ENCODE assay signal across 8 cellular contexts in the genomic region with DNA sequence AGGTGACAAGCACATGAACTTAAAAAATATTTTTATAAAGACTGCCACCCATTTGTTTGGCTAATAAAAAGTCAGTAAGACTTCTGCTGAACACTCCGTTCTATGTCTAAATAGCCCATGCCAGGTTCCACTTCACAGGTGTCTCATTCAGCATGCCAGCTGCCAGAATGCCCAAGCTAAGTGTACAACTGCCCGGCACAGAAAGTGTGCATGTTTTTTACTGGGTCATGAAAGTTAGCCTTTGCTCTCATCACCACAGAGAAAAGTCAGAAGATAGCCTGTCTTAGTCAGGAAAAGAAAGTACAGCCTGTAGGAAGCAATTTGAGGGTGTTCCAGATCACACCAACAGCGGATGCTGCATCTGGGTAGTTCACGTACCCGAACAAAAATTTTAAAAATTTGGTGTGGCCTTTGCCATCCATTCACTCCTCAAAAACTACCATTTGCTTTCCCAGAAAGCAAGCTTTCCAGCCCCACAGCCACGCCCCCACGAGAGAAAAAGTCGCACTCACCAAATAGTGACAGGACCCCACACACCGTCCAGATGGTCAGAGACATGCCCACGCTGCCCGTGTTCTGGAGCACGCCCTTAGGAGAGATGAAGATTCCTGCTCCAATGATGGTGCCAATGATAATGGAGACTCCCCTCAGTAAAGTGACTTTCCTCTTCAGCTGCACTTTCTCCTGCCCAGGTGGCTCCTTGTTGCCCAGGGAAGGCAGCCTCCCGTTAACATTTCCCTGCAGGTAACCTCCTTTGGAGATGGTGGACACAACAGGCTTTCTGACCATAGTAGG. TPM values are rescaled to one million over a fixed set of nuclear protein-coding genes. Genes with fewer than 3 reads are reported as not detected.
DNase-seq lines count a peak whose midpoint lies in the region; ATAC-seq, FAIRE-seq and TF ChIP-seq lines count a peak whose summit lies in the region.

No MANE protein-coding gene starts in this region.

- H3K4me3 ChIP-seq in left ventricle myocardium inferior (peak overlapping the region; percentile 39), WI38 (ENCODE audit: low read depth, low read length) (peak overlapping the region; percentile 65), foreskin fibroblast (ENCODE audit: low read depth in 1 of 2, low read length in 2 of 2) (peak overlapping the region; percentile 66 to 87), small intestine (ENCODE audit: low read depth in 1 of 2, low read length in 2 of 2) (peak overlapping the region in 1 of 2 donors; percentile 34), WERI-Rb-1 (ENCODE audit: low read depth, low read length) (no peak overlapping the region)

- no peaks in the 10 kb centered on the region for H3K9me3 ChIP-seq in left ventricle myocardium inferior (replicated peaks)
- H3K9me3 ChIP-seq in small intestine (ENCODE audit: control insufficient read depth, low read depth), result no peaks in the 10 kb centered on the region
- no peaks in the 10 kb centered on the region for H3K9me3 ChIP-seq in WERI-Rb-1 (ENCODE audit: severe bottlenecking)

- H3K27me3 ChIP-seq in left ventricle myocardium inferior (ENCODE audit: low read depth), result no peaks in the 10 kb centered on the region
- no peaks in the 10 kb centered on the region for H3K27me3 ChIP-seq in small intestine (ENCODE audit: control insufficient read depth in 2 of 2, insufficient read depth in 2 of 2, low read length in 2 of 2)
- H3K27me3 ChIP-seq in WERI-Rb-1 (ENCODE audit: insufficient read depth, low read depth, severe bottlenecking), result no peaks in the 10 kb centered on the region

- FAIRE-seq in small intestine (lab: Jason Lieb, UNC), result no peak

- 38 to 75% (median 51%) methylated on average over 13 of the region's 13 CpGs for whole genome bisulfite sequencing in small intestine, 3 donors

- TF ChIP-seq CTCF in left ventricle myocardium inferior (IDR thresholded peaks at IDR 0.05; ENCODE audit: borderline replicate concordance) (no peak), WI38 (IDR thresholded peaks at IDR 0.05; ENCODE audit: low read depth, low read length) (no peak), foreskin fibroblast (IDR thresholded peaks at IDR 0.05; ENCODE audit: low read depth, low read length) (no peak), WERI-Rb-1 (IDR thresholded peaks at IDR 0.05; ENCODE audit: low read depth, low read length) (no peak)

- DNase-seq in left ventricle myocardium inferior (no peak), cardiac septum (ENCODE audit: low spot score) (no peak), foreskin fibroblast (peak in 1 of 2 donors; percentile 65), small intestine (peak; percentile 52), WERI-Rb-1 (no peak), midbrain (lab: John Stamatoyannopoulos, UW) (no peak)

- H3K36me3 ChIP-seq in left ventricle myocardium inferior (no peaks in the 10 kb centered on the region), small intestine (ENCODE audit: control insufficient read depth in 2 of 2, insufficient read depth in 2 of 2, low read length in 2 of 2) (no peaks in the 10 kb centered on the region), WERI-Rb-1 (no peaks in the 10 kb centered on the region)

- no peak overlapping the region for H3K27ac ChIP-seq in left ventricle myocardium inferior (replicated peaks)
- peak overlapping the region; percentile 5 to 91 for H3K27ac ChIP-seq in small intestine (ENCODE audit: low read depth in 1 of 2, low read length in 1 of 2)
- H3K27ac ChIP-seq in WERI-Rb-1, result no peak overlapping the region

- no peaks in the 10 kb centered on the region for H3K4me1 ChIP-seq in left ventricle myocardium inferior
- peaks cover 0 to 2% of the 10 kb centered on the region in 2 donors for H3K4me1 ChIP-seq in small intestine (ENCODE audit: control insufficient read depth in 2 of 2, insufficient read depth in 1 of 2, low read depth in 1 of 2, low read length in 1 of 2)

- peak; percentile 0 for ATAC-seq in HG03442 (IDR thresholded peaks at IDR 0.05; ENCODE audit: unreplicated experiment)

- intact Hi-C loops in left ventricle myocardium inferior (cut with micrococcal nuclease) (no loop called here), cardiac septum (cut with DNase I) (no loop called here)

RNA-seq across cellular contexts. Expression of a gene that starts 0.7 kb away (rescaled TPM):
- total RNA-seq in left ventricle myocardium inferior, result 0.19 TPM
- 0.19 TPM for total RNA-seq in cardiac septum
- 1 to 10 TPM in 1 of 3 donors, under 1 TPM in 2; 0.22 to 5.6 (median 0.54) TPM for polyA plus RNA-seq in small intestine

Comparison
In these comparisons a context has a peak if more than half of its experiments do, and no peak if none do; other contexts are left out.
1. H3K27ac ChIP-seq: peak in small intestine (2 of 2); none in left ventricle myocardium inferior (single experiment) and WERI-Rb-1 (single experiment).